ENCODE assay signal across 12 cellular contexts in genomic region chr4:169059294-169060201, GRCh38. TPM values are rescaled to one million over a fixed set of nuclear protein-coding genes. Genes with fewer than 3 reads are reported as not detected.
DNase-seq lines count a peak whose midpoint lies in the region; ATAC-seq and TF ChIP-seq lines count a peak whose summit lies in the region.
"Had no signal": no experiment of that assay in that cellular context is flagged by ENCODE, and none has a peak within 500 bp of the region (broad histone marks: within the 10 kb centered on the region; RNA-seq: fewer than 3 reads in every experiment).

No MANE protein-coding gene starts in this region.

- WGBS in sigmoid colon, 2 donors: 75 to 92% methylated on average over 22 of the region's 22 CpGs

- peak; percentile 50 for DNase-seq in AG20443 (ENCODE audit: low spot score)
- DNase-seq in breast epithelium (ENCODE audit: low spot score in 2 of 2): no peak
- DNase-seq in left cardiac atrium: peak; percentile 81
- no peak for DNase-seq in sigmoid colon
- no peak for DNase-seq in activated naive CD8-positive, alpha-beta T cell treated with anti-CD3 and anti-CD28 coated beads for 36 hours
- DNase-seq in HCEC 1CT: no peak
- no peak for DNase-seq in brain microvascular endothelial cell
- DNase-seq: activated B cell treated with CpG ODN at 0.5 μM for 24 hours; AML-193; Kasumi-1; stimulated activated CD4-positive, alpha-beta T cell treated with anti-CD3 and anti-CD28 coated beads, Interleukin-2, amount 100 ng/mL, for 48 hours had no signal

- no peak for TF ChIP-seq EP300 in sigmoid colon (IDR thresholded peaks at IDR 0.05)

- no peaks in the 10 kb centered on the region for H3K36me3 Mint-ChIP-seq in activated naive CD8-positive, alpha-beta T cell treated with anti-CD3 and anti-CD28 coated beads for 36 hours

- no peak overlapping the region for H3K27ac Mint-ChIP-seq in activated naive CD8-positive, alpha-beta T cell treated with anti-CD3 and anti-CD28 coated beads for 36 hours
- H3K27ac Mint-ChIP-seq: activated B cell treated with CpG ODN at 0.5 μM for 24 hours had no signal

- TF ChIP-seq POLR2A in breast epithelium (IDR thresholded peaks at IDR 0.05): no peak
- no peak for TF ChIP-seq POLR2A in sigmoid colon (IDR thresholded peaks at IDR 0.05)

- no peaks in the 10 kb centered on the region for H3K9me3 ChIP-seq in breast epithelium
- no peaks in the 10 kb centered on the region for H3K9me3 ChIP-seq in sigmoid colon

- peak; percentile 43 to 48 for ATAC-seq in left cardiac atrium
- ATAC-seq in HG03175 (IDR thresholded peaks at IDR 0.05; ENCODE audit: unreplicated experiment): no peak

- H3K27me3 Mint-ChIP-seq in activated naive CD8-positive, alpha-beta T cell treated with anti-CD3 and anti-CD28 coated beads for 36 hours: no peaks in the 10 kb centered on the region

- H3K9me3 Mint-ChIP-seq in activated naive CD8-positive, alpha-beta T cell treated with anti-CD3 and anti-CD28 coated beads for 36 hours: no peaks in the 10 kb centered on the region
- H3K9me3 Mint-ChIP-seq: activated B cell treated with CpG ODN at 0.5 μM for 24 hours had no signal

- H3K4me3 ChIP-seq in breast epithelium (peak overlapping the region; percentile 10 to 42 (median 24)), sigmoid colon (no peak overlapping the region), brain microvascular endothelial cell (ENCODE audit: low read depth, low read length) (no peak overlapping the region)

- H3K36me3 ChIP-seq in breast epithelium: no peaks in the 10 kb centered on the region
- no peaks in the 10 kb centered on the region for H3K36me3 ChIP-seq in sigmoid colon
- no peaks in the 10 kb centered on the region for H3K36me3 ChIP-seq in brain microvascular endothelial cell (replicated peaks)

- intact Hi-C loops in breast epithelium (cut with DNase I; ENCODE audit: low total_unique reads): no loop called here
- intact Hi-C loops in left cardiac atrium (cut with DNase I): loop anchor here in 1 of 2 donors (5.0 kb wide), 1 partner anchor 73 kb away; no protein-coding TSS in a partner anchor
- intact Hi-C loops in sigmoid colon (cut with DNase I): no loop called here

- H3K4me3 Mint-ChIP-seq in activated naive CD8-positive, alpha-beta T cell treated with anti-CD3 and anti-CD28 coated beads for 36 hours: no peak overlapping the region
- H3K4me3 Mint-ChIP-seq: activated B cell treated with CpG ODN at 0.5 μM for 24 hours had no signal

- H3K27ac ChIP-seq in breast epithelium (peak overlapping the region; percentile 75 to 76), sigmoid colon (peak overlapping the region; percentile 32 to 69 (median 38)), brain microvascular endothelial cell (no peak overlapping the region)

- no peaks in the 10 kb centered on the region for H3K4me1 Mint-ChIP-seq in activated naive CD8-positive, alpha-beta T cell treated with anti-CD3 and anti-CD28 coated beads for 36 hours
- H3K4me1 Mint-ChIP-seq: activated B cell treated with CpG ODN at 0.5 μM for 24 hours had no signal

- TF ChIP-seq CTCF in breast epithelium (IDR thresholded peaks at IDR 0.05): no peak
- no peak for TF ChIP-seq CTCF in sigmoid colon (IDR thresholded peaks at IDR 0.05)
- no peak for TF ChIP-seq CTCF in brain microvascular endothelial cell (IDR thresholded peaks at IDR 0.05; ENCODE audit: low read depth, low read length, missing control alignments)

- H3K4me1 ChIP-seq in breast epithelium (peaks cover 0 to 8% of the 10 kb centered on the region in 2 donors), sigmoid colon (peaks cover 0 to 36% (median 15%) of the 10 kb centered on the region in 4 donors)

- no peaks in the 10 kb centered on the region for H3K27me3 ChIP-seq in breast epithelium
- no peaks in the 10 kb centered on the region for H3K27me3 ChIP-seq in sigmoid colon
- H3K27me3 ChIP-seq in brain microvascular endothelial cell (replicated peaks): no peaks in the 10 kb centered on the region

- in situ Hi-C loops in brain microvascular endothelial cell (cut with HindIII; ENCODE audit: low pct_ligation_motif_present, low sequenced_read_pairs): no loop called here

RNA-seq across cellular contexts. Expression of gene CBR4, which starts 49.5 kb away (rescaled TPM):
- total RNA-seq in breast epithelium (10 to 100 TPM; 19.8 to 46.0 (median 31.5) TPM), left cardiac atrium (10 to 100 TPM; 14.5 to 17.1 TPM), sigmoid colon (10 to 100 TPM; 13.4 to 23.9 (median 20.6) TPM)
- polyA plus RNA-seq in sigmoid colon: 10 to 100 TPM in 2 of 3 donors, 1 to 10 TPM in 1; 8.4 to 16.4 (median 11.4) TPM
- total RNA-seq in activated naive CD8-positive, alpha-beta T cell treated with anti-CD3 and anti-CD28 coated beads for 36 hours: 10 to 100 TPM; 14.5 to 15.6 TPM

Comparison
In these comparisons a context has a peak if more than half of its experiments do, and no peak if none do; other contexts are left out.
1. DNase-seq: peak in AG20443 (single experiment) and left cardiac atrium (single experiment); none in breast epithelium (0 of 2), sigmoid colon (single experiment), activated naive CD8-positive, alpha-beta T cell treated with anti-CD3 and anti-CD28 coated beads for 36 hours (single experiment), HCEC 1CT (single experiment) and brain microvascular endothelial cell (single experiment).
2. H3K4me3 ChIP-seq: peak in breast epithelium (3 of 3); none in sigmoid colon (0 of 4) and brain microvascular endothelial cell (single experiment).